18 cellular contexts compared by ENCODE assay signal in the genomic region with DNA sequence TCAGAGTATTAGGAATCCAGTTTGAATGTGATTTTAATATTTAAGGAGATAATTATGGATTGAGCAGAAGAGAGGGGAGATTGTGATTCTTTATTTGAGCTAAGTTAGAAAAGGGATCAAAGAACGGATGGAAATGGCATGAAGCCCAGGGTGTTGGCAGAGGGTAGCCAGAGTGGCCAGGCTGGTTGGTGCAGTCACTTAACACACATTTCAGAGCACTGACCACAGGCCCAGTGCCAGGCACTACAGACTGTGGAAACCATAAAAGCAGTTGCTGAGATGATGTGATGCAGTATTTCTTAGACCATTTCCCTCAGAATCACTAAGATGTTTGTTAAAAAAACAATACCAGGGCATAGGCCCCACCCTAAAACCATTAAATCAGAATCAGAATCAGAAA.
DNase-seq lines count a peak whose midpoint lies in the region; ATAC-seq and TF ChIP-seq lines count a peak whose summit lies in the region.
"Had no signal": no experiment of that assay in that cellular context is flagged by ENCODE, and none has a peak within 500 bp of the region (broad histone marks: within the 10 kb centered on the region; RNA-seq: fewer than 3 reads in every experiment).

No MANE protein-coding gene starts in this region.

- H3K9me2 ChIP-seq in SK-N-SH = no peaks in the 10 kb centered on the region

- TF ChIP-seq RAD21 in SK-N-SH (IDR thresholded peaks at IDR 0.05; ENCODE audit: low read length) = no peak

- H3K4me2 ChIP-seq in SK-N-SH = no peak overlapping the region

- H2AFZ ChIP-seq in SK-N-SH (ENCODE audit: low read depth) = no peak overlapping the region

- no peaks in the 10 kb centered on the region for H3K36me3 ChIP-seq in SK-N-SH (replicated peaks in 1 of 2; ENCODE audit: control insufficient read depth in 1 of 2, insufficient read depth in 2 of 2, low read length in 1 of 2)
- H3K36me3 ChIP-seq: cardiac muscle cell, vagina had no signal

- H3K9me3 ChIP-seq in SK-N-SH = no peaks in the 10 kb centered on the region
- H3K9me3 ChIP-seq: vagina had no signal

- no peaks in the 10 kb centered on the region for H3K4me1 ChIP-seq in SK-N-SH (ENCODE audit: control insufficient read depth in 1 of 2, insufficient read depth in 2 of 2, low read depth in 1 of 2, low read length in 1 of 2)
- H3K4me1 ChIP-seq: spleen had no signal

- no peak for TF ChIP-seq EP300 in SK-N-SH (IDR thresholded peaks at IDR 0.05; ENCODE audit: borderline replicate concordance in 1 of 2, low read depth in 1 of 2, low read length in 1 of 2)

- peaks cover 14% of the 10 kb centered on the region; the same call in 1 of the 2 replicates for H3K27me3 ChIP-seq in SK-N-SH (ENCODE audit: insufficient read depth)
- H3K27me3 ChIP-seq: cardiac muscle cell, spleen, vagina had no signal

- DNase-seq in AG10803 (ENCODE audit: low read depth) (peak; percentile 28), LoVo (ENCODE audit: low spot score) (peak; percentile 71), cerebellum (ENCODE audit: low spot score) (peak; percentile 6), midbrain (lab: John Stamatoyannopoulos, UW) (peak; percentile 39), NCI-H2107 (lab: John Stamatoyannopoulos, UW) (no peak), SK-N-SH (no peak)
- DNase-seq: activated CD4-positive, alpha-beta T cell treated with anti-CD3 and anti-CD28 coated beads, Interleukin-2, amount 50 U/mL, for 48 hours; activated T-cell treated with anti-CD3 and anti-CD28 coated beads, Interleukin-2, amount 50 U/mL, for 24 hours; effector CD8-positive, alpha-beta T cell; Karpas-422; naive thymus-derived CD4-positive, alpha-beta T cell; NCI-H510A; spleen; stimulated activated naive CD8-positive, alpha-beta T cell treated with anti-CD3 and anti-CD28 coated beads, Interleukin-15, Interleukin-2, amounts not matched to agents 100 U/mL and 50 U/mL, for 24 hours had no signal

- H3F3A ChIP-seq in SK-N-SH (replicated peaks; ENCODE audit: insufficient read depth) = no peaks in the 10 kb centered on the region

- no peaks in the 10 kb centered on the region for H3K79me2 ChIP-seq in SK-N-SH (ENCODE audit: insufficient read depth)

- no peak overlapping the region for H3K27ac ChIP-seq in SK-N-SH (ENCODE audit: low read depth in 2 of 2, low read length in 1 of 2)
- H3K27ac ChIP-seq: cardiac muscle cell, vagina had no signal

- no peak overlapping the region for H3K4me3 ChIP-seq in AG10803 (ENCODE audit: low read length)
- H3K4me3 ChIP-seq in SK-N-SH (ENCODE audit: low read depth in 2 of 2, low read length in 1 of 2) = no peak overlapping the region
- H3K4me3 ChIP-seq: cardiac muscle cell, vagina had no signal

- TF ChIP-seq CTCF in AG10803 (conservative IDR thresholded peaks at IDR 0.05; ENCODE audit: low read length) (no peak), SK-N-SH (IDR thresholded peaks at IDR 0.05) (no peak)

- H3K9ac ChIP-seq in SK-N-SH = no peak overlapping the region

- POLR2A ChIA-PET in SK-N-SH (lab: Yijun Ruan, JAX) = no interaction called here

- WGBS in SK-N-SH (ENCODE audit: low lambda C conversion rate) = 13% methylated on average over 1 of the region's 1 CpG

- ATAC-seq in GM21360 (IDR thresholded peaks at IDR 0.05; ENCODE audit: unreplicated experiment) = no peak
- no peak for ATAC-seq in GM21825 (IDR thresholded peaks at IDR 0.05; ENCODE audit: unreplicated experiment)
- ATAC-seq: naive thymus-derived CD4-positive, alpha-beta T cell; stimulated activated naive CD8-positive, alpha-beta T cell treated with anti-CD3 and anti-CD28 coated beads, Interleukin-15, Interleukin-2, amounts not matched to agents 100 U/mL and 50 U/mL, for 24 hours had no signal

- H4K20me1 ChIP-seq in SK-N-SH (ENCODE audit: insufficient read depth) = no peaks in the 10 kb centered on the region

- CTCF ChIA-PET in SK-N-SH (lab: Yijun Ruan, JAX) = no interaction called here

TF ChIP-seq in SK-N-SH, 30 proteins besides CTCF, POLR2A, EP300 and RAD21:
- TF ChIP-seq EZH2phosphoT487 (IDR thresholded peaks at IDR 0.05; ENCODE audit: borderline replicate concordance, low read depth) = no peak
- TF ChIP-seq GATA2 (CRISPR knock-in tag; IDR thresholded peaks at IDR 0.05) = no peak

Comparison
In these comparisons a context has a peak if more than half of its experiments do, and no peak if none do; other contexts are left out.
1. DNase-seq: peak in AG10803 (single experiment), LoVo (single experiment), cerebellum (single experiment) and midbrain (single experiment); none in NCI-H2107 (single experiment) and SK-N-SH (single experiment).